ENCODE assay signal across 17 cellular contexts in the genomic region with DNA sequence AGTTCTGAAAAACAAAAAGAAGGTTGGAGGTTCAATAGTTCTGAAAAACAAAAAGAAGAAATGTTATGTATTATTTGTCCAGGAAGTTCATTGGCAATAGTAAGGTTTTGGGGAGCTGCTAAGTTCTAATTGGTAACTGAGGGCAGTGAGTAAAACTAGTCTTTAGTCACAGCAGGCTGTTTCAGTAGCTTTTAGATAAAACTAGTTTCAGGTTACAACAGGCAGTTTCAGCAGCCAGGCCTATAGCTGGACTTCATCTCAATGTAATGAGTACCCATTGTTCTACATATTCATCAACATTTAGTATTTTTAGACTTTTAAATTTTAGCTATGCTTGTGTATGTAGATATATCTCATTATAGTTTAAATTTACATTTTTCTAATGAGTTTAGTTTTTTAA.
"Had no signal": no experiment of that assay in that cellular context is flagged by ENCODE, and none has a peak within 500 bp of the region (broad histone marks: within the 10 kb centered on the region; RNA-seq: fewer than 3 reads in every experiment).

No MANE protein-coding gene starts in this region.

- H3K4me3 ChIP-seq: esophagus squamous epithelium, lung, neural progenitor cell, pancreas, spleen, tibial artery, upper lobe of left lung, uterus had no signal

- DNase-seq: esophagus squamous epithelium; foreskin fibroblast; left colon; left ventricle myocardium superior; mesenchymal stem cell; midbrain; occipital lobe; pancreas; spleen; stimulated activated CD4-positive, alpha-beta T cell treated with anti-CD3 and anti-CD28 coated beads, Interleukin-15, amount 100 ng/mL, for 24 hours; stimulated activated CD4-positive, alpha-beta T cell treated with anti-CD3 and anti-CD28 coated beads, Interleukin-1b, Interleukin-23, amount 100 ng/mL, for 48 hours; stimulated activated CD4-positive, alpha-beta T cell treated with anti-CD3 and anti-CD28 coated beads, Interleukin-4, amount 100 ng/mL, for 24 hours; tibial artery; upper lobe of left lung; uterus had no signal

- H3K27ac ChIP-seq: esophagus squamous epithelium, neural progenitor cell, pancreas, spleen, tibial artery, upper lobe of left lung, uterus had no signal

- H3K9me3 ChIP-seq: esophagus squamous epithelium, pancreas, tibial artery, upper lobe of left lung, uterus had no signal

- H3K4me1 ChIP-seq: esophagus squamous epithelium, neural progenitor cell, pancreas, spleen, tibial artery, upper lobe of left lung, uterus had no signal

- H3K36me3 ChIP-seq: esophagus squamous epithelium, neural progenitor cell, pancreas, spleen, tibial artery, upper lobe of left lung, uterus had no signal
